2 cellular contexts compared by ENCODE assay signal in the genomic region with DNA sequence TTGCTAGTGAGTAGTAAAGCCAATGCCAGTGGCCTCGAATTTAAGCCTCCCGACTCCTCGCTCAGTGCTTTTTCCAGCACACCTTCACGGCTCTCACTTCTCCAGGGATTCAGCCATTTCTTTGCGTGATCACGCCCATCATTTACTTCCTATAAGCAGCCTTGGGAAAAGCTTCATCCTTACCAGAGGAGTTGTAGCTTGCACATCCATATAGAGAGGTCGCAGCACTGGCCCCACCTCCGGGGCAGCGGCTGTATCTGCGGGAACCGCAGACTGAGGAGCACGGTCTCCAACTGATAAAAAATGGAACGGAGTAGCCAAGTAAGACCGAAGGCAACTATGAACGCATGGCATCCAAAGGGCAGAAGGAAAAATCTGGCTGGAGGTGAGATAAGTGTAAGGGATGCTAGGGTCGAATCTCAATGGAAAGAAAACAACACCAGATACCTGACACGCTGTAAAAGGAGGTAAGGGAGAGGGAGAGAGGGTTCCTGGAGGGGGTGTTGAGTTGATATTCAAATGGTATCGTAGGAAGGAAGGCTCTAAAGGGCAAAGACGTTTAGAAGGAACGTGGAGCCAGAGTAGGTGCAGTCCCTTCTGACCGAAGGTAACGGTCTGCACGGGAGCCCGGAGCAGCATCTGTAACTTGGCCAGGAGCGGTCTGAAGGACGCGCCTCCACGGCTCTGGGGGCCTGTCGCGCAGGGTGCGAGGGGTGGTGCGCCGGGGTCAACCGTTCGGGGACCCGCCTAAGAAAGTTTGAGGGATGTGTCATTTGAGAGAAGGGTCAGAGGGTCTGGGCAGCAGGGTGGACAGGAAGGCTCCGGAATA.
TF ChIP-seq lines count a peak whose summit lies in the region.

No MANE protein-coding gene starts in this region.

TF ChIP-seq in HEK293, 187 proteins besides CTCF, POLR2A, EP300 and RAD21 (continued from another document and continues in another):
- TF ChIP-seq, protein P1, sequence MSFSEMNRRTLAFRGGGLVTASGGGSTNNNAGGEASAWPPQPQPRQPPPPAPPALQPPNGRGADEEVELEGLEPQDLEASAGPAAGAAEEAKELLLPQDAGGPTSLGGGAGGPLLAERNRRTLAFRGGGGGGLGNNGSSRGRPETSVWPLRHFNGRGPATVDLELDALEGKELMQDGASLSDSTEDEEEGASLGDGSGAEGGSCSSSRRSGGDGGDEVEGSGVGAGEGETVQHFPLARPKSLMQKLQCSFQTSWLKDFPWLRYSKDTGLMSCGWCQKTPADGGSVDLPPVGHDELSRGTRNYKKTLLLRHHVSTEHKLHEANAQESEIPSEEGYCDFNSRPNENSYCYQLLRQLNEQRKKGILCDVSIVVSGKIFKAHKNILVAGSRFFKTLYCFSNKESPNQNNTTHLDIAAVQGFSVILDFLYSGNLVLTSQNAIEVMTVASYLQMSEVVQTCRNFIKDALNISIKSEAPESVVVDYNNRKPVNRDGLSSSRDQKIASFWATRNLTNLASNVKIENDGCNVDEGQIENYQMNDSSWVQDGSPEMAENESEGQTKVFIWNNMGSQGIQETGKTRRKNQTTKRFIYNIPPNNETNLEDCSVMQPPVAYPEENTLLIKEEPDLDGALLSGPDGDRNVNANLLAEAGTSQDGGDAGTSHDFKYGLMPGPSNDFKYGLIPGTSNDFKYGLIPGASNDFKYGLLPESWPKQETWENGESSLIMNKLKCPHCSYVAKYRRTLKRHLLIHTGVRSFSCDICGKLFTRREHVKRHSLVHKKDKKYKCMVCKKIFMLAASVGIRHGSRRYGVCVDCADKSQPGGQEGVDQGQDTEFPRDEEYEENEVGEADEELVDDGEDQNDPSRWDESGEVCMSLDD (tag by site-specific recombination; IDR thresholded peaks at IDR 0.05) = no peak
- no peak for TF ChIP-seq TCF7L2 (IDR thresholded peaks at IDR 0.05; ENCODE audit: borderline replicate concordance, low read depth, low read length)
- TF ChIP-seq ZNF621 (tag by site-specific recombination; IDR thresholded peaks at IDR 0.05) = no peak
- no peak for TF ChIP-seq BCL11A (tag by site-specific recombination; IDR thresholded peaks at IDR 0.05; ENCODE audit: low read depth)
- TF ChIP-seq, protein P2, sequence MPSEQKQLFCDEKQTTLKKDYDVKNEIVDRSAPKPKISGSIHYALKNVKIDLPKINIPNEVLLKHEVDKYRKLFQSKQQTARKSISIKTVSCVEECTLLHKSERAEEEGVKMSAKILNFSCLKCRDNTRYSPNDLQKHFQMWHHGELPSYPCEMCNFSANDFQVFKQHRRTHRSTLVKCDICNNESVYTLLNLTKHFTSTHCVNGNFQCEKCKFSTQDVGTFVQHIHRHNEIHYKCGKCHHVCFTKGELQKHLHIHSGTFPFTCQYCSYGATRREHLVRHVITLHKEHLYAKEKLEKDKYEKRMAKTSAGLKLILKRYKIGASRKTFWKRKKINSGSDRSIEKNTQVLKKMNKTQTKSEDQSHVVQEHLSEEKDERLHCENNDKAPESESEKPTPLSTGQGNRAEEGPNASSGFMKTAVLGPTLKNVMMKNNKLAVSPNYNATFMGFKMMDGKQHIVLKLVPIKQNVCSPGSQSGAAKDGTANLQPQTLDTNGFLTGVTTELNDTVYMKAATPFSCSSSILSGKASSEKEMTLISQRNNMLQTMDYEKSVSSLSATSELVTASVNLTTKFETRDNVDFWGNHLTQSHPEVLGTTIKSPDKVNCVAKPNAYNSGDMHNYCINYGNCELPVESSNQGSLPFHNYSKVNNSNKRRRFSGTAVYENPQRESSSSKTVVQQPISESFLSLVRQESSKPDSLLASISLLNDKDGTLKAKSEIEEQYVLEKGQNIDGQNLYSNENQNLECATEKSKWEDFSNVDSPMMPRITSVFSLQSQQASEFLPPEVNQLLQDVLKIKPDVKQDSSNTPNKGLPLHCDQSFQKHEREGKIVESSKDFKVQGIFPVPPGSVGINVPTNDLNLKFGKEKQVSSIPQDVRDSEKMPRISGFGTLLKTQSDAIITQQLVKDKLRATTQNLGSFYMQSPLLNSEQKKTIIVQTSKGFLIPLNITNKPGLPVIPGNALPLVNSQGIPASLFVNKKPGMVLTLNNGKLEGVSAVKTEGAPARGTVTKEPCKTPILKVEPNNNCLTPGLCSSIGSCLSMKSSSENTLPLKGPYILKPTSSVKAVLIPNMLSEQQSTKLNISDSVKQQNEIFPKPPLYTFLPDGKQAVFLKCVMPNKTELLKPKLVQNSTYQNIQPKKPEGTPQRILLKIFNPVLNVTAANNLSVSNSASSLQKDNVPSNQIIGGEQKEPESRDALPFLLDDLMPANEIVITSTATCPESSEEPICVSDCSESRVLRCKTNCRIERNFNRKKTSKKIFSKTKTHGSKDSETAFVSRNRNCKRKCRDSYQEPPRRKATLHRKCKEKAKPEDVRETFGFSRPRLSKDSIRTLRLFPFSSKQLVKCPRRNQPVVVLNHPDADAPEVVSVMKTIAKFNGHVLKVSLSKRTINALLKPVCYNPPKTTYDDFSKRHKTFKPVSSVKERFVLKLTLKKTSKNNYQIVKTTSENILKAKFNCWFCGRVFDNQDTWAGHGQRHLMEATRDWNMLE (tag by site-specific recombination; conservative IDR thresholded peaks at IDR 0.05; ENCODE audit: low read depth) = no peak
- no peak for TF ChIP-seq IKZF3 (tag by site-specific recombination; IDR thresholded peaks at IDR 0.05)
- no peak for TF ChIP-seq ZNF174 (tag by site-specific recombination; IDR thresholded peaks at IDR 0.05)
- no peak for TF ChIP-seq ZNF311 (tag by site-specific recombination; IDR thresholded peaks at IDR 0.05; ENCODE audit: borderline replicate concordance)
- no peak for TF ChIP-seq ZNF148 (tag by site-specific recombination; IDR thresholded peaks at IDR 0.05; ENCODE audit: borderline replicate concordance)
- TF ChIP-seq, protein P3, sequence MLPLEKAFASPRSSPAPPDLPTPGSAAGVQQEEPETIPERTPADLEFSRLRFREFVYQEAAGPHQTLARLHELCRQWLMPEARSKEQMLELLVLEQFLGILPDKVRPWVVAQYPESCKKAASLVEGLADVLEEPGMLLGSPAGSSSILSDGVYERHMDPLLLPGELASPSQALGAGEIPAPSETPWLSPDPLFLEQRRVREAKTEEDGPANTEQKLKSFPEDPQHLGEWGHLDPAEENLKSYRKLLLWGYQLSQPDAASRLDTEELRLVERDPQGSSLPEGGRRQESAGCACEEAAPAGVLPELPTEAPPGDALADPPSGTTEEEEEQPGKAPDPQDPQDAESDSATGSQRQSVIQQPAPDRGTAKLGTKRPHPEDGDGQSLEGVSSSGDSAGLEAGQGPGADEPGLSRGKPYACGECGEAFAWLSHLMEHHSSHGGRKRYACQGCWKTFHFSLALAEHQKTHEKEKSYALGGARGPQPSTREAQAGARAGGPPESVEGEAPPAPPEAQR (tag by site-specific recombination; IDR thresholded peaks at IDR 0.05) = no peak
- TF ChIP-seq TRIM28 (IDR thresholded peaks at IDR 0.05; ENCODE audit: borderline replicate concordance, low read length) = no peak

TF ChIP-seq in HepG2, 621 proteins besides CTCF, POLR2A, EP300 and RAD21 (continued from another document and continues in another):
- TF ChIP-seq ZNF576 (CRISPR knock-in tag; IDR thresholded peaks at IDR 0.05) (no peak), NAIF1 (CRISPR knock-in tag; IDR thresholded peaks at IDR 0.05; ENCODE audit: borderline replicate concordance) (no peak), FOXM1 (CRISPR knock-in tag; IDR thresholded peaks at IDR 0.05) (no peak), MTA1 (CRISPR knock-in tag; IDR thresholded peaks at IDR 0.05; ENCODE audit: borderline replicate concordance) (peak; percentile 33), NFRKB (IDR thresholded peaks at IDR 0.05) (no peak), KLF16 (CRISPR knock-in tag; IDR thresholded peaks at IDR 0.05) (no peak), ZNF232 (CRISPR knock-in tag; IDR thresholded peaks at IDR 0.05; ENCODE audit: borderline replicate concordance) (no peak), TRIM24 (CRISPR knock-in tag; IDR thresholded peaks at IDR 0.05) (no peak), KMT2A (CRISPR knock-in tag; IDR thresholded peaks at IDR 0.05) (no peak), ZBTB44 (CRISPR knock-in tag; IDR thresholded peaks at IDR 0.05) (no peak), ZNF260 (CRISPR knock-in tag; IDR thresholded peaks at IDR 0.05; ENCODE audit: borderline replicate concordance, low read depth) (no peak), ZBTB25 (CRISPR knock-in tag; IDR thresholded peaks at IDR 0.05) (no peak), ZFYVE20 (CRISPR knock-in tag; IDR thresholded peaks at IDR 0.05; ENCODE audit: borderline replicate concordance, low read depth) (no peak), ELF4 (CRISPR knock-in tag; IDR thresholded peaks at IDR 0.05; ENCODE audit: borderline replicate concordance) (no peak), SNRNP70 (IDR thresholded peaks at IDR 0.05; ENCODE audit: low read depth, low read length) (no peak)
- TF ChIP-seq, protein P4, sequence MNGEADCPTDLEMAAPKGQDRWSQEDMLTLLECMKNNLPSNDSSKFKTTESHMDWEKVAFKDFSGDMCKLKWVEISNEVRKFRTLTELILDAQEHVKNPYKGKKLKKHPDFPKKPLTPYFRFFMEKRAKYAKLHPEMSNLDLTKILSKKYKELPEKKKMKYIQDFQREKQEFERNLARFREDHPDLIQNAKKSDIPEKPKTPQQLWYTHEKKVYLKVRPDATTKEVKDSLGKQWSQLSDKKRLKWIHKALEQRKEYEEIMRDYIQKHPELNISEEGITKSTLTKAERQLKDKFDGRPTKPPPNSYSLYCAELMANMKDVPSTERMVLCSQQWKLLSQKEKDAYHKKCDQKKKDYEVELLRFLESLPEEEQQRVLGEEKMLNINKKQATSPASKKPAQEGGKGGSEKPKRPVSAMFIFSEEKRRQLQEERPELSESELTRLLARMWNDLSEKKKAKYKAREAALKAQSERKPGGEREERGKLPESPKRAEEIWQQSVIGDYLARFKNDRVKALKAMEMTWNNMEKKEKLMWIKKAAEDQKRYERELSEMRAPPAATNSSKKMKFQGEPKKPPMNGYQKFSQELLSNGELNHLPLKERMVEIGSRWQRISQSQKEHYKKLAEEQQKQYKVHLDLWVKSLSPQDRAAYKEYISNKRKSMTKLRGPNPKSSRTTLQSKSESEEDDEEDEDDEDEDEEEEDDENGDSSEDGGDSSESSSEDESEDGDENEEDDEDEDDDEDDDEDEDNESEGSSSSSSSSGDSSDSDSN (CRISPR knock-in tag; IDR thresholded peaks at IDR 0.05) = no peak
- TF ChIP-seq, protein P5, sequence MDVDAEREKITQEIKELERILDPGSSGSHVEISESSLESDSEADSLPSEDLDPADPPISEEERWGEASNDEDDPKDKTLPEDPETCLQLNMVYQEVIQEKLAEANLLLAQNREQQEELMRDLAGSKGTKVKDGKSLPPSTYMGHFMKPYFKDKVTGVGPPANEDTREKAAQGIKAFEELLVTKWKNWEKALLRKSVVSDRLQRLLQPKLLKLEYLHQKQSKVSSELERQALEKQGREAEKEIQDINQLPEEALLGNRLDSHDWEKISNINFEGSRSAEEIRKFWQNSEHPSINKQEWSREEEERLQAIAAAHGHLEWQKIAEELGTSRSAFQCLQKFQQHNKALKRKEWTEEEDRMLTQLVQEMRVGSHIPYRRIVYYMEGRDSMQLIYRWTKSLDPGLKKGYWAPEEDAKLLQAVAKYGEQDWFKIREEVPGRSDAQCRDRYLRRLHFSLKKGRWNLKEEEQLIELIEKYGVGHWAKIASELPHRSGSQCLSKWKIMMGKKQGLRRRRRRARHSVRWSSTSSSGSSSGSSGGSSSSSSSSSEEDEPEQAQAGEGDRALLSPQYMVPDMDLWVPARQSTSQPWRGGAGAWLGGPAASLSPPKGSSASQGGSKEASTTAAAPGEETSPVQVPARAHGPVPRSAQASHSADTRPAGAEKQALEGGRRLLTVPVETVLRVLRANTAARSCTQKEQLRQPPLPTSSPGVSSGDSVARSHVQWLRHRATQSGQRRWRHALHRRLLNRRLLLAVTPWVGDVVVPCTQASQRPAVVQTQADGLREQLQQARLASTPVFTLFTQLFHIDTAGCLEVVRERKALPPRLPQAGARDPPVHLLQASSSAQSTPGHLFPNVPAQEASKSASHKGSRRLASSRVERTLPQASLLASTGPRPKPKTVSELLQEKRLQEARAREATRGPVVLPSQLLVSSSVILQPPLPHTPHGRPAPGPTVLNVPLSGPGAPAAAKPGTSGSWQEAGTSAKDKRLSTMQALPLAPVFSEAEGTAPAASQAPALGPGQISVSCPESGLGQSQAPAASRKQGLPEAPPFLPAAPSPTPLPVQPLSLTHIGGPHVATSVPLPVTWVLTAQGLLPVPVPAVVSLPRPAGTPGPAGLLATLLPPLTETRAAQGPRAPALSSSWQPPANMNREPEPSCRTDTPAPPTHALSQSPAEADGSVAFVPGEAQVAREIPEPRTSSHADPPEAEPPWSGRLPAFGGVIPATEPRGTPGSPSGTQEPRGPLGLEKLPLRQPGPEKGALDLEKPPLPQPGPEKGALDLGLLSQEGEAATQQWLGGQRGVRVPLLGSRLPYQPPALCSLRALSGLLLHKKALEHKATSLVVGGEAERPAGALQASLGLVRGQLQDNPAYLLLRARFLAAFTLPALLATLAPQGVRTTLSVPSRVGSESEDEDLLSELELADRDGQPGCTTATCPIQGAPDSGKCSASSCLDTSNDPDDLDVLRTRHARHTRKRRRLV (CRISPR knock-in tag; IDR thresholded peaks at IDR 0.05) = no peak
